Comparison of ENCODE assay signal across 12 cellular contexts in genomic region chr9:128190013-128190412, GRCh38. TPM values are rescaled to one million over a fixed set of nuclear protein-coding genes. Genes with fewer than 3 reads are reported as not detected.
DNase-seq lines count a peak whose midpoint lies in the region; ATAC-seq and TF ChIP-seq lines count a peak whose summit lies in the region.
"Had no signal": no experiment of that assay in that cellular context is flagged by ENCODE, and none has a peak within 500 bp of the region (broad histone marks: within the 10 kb centered on the region; RNA-seq: fewer than 3 reads in every experiment).

No MANE protein-coding gene starts in this region.

- H3K4me1 Mint-ChIP-seq in Calu3 (ENCODE audit: low read depth, unreplicated experiment) (no peaks in the 10 kb centered on the region), brain (peaks cover 36% of the 10 kb centered on the region), nephron progenitor cell (peaks cover 19% of the 10 kb centered on the region)

- H3K4me3 Mint-ChIP-seq in Calu3 (ENCODE audit: low read depth, unreplicated experiment): peak overlapping the region; percentile 87
- peak overlapping the region; percentile 94 to 100 (median 98) for H3K4me3 Mint-ChIP-seq in brain
- peak overlapping the region; percentile 99 for H3K4me3 Mint-ChIP-seq in nephron progenitor cell

- peaks cover 19% of the 10 kb centered on the region for H3K4me1 ChIP-seq in KMS-11 (ENCODE audit: low read depth, poor library complexity, severe bottlenecking)

- H2AFZ ChIP-seq in KMS-11 (ENCODE audit: low read depth): no peak overlapping the region

- no peak overlapping the region for H3K9ac ChIP-seq in KMS-11

- H3K27me3 Mint-ChIP-seq in Calu3 (ENCODE audit: unreplicated experiment) (no peaks in the 10 kb centered on the region), brain (peaks cover 11% of the 10 kb centered on the region), nephron progenitor cell (ENCODE audit: low read depth, poor library complexity) (no peaks in the 10 kb centered on the region)

- H4K20me1 ChIP-seq in KMS-11 (ENCODE audit: insufficient read depth): 0 out of 2 replicates have a peak, but pooled peaks cover 3% of the 10 kb centered on the region

- H3K27me3 ChIP-seq in KMS-11 (ENCODE audit: insufficient read depth, low read depth): no peaks in the 10 kb centered on the region

- in situ Hi-C loops in GM13977 (cut with MboI; ENCODE audit: low pct_unique_long_range_greater_than_20kb, low sequenced_read_pairs, unreplicated experiment): no loop called here

- H3K4me2 ChIP-seq in KMS-11: peak overlapping the region; percentile 93; the same call in 1 of the 2 replicates

- DNase-seq in Calu3 (no peak), nephron progenitor cell (no peak), GM03348 (ENCODE audit: low spot score) (no peak), D341Med (ENCODE audit: low spot score) (no peak), GM13977 (ENCODE audit: low spot score) (no peak)
- DNase-seq: effector CD8-positive, alpha-beta T cell; left lung; NCI-H774; stimulated activated CD4-positive, alpha-beta T cell treated with anti-CD3 and anti-CD28 coated beads, Interleukin-4, amount 100 ng/mL, for 1 hour had no signal

- BruUV-seq in Calu3 (replicated peaks; lab: Mats Ljungman, UMichigan): no TSS peak

- ATAC-seq in HG03025 (IDR thresholded peaks at IDR 0.05; ENCODE audit: low FRiP score, unreplicated experiment): no peak
- ATAC-seq: left lung had no signal

- H3K79me2 ChIP-seq in KMS-11 (ENCODE audit: insufficient read depth, low read depth): no peaks in the 10 kb centered on the region

- H3K27ac Mint-ChIP-seq in Calu3 (ENCODE audit: unreplicated experiment) (no peak overlapping the region), brain (peak overlapping the region; percentile 72 to 99 (median 96)), nephron progenitor cell (peak overlapping the region; percentile 68)

- H3K27ac ChIP-seq in KMS-11: no peak overlapping the region
- H3K27ac ChIP-seq: left lung had no signal

- H3K4me3 ChIP-seq in KMS-11 (IDR thresholded peaks at IDR 0.05; ENCODE audit: insufficient read depth, low read depth, low read length): no peak overlapping the region

- H3K9me3 Mint-ChIP-seq in Calu3 (ENCODE audit: low read depth, unreplicated experiment) (no peaks in the 10 kb centered on the region), brain (no peaks in the 10 kb centered on the region), nephron progenitor cell (no peaks in the 10 kb centered on the region)

- H3K36me3 Mint-ChIP-seq in Calu3 (ENCODE audit: insufficient read depth, unreplicated experiment) (peaks cover 49% of the 10 kb centered on the region), brain (peaks cover 46% of the 10 kb centered on the region), nephron progenitor cell (ENCODE audit: low read depth) (peaks cover 36% of the 10 kb centered on the region)

- H3K36me3 ChIP-seq in KMS-11 (ENCODE audit: insufficient read depth): no peaks in the 10 kb centered on the region

- CTCF ChIA-PET in Calu3 (lab: Charles Lee): interaction anchor here (1.1 kb wide), 1 partner anchor 65 kb away, joined by 4 read pairs; no protein-coding TSS in a partner anchor

- intact Hi-C loops in Calu3 (cut with micrococcal nuclease; ENCODE audit: unreplicated experiment): no loop called here

- no peak for TF ChIP-seq CTCF in Calu3 (IDR thresholded peaks at IDR 0.05; ENCODE audit: unreplicated experiment)
- no peak for TF ChIP-seq CTCF in KMS-11 (conservative IDR thresholded peaks at IDR 0.05; ENCODE audit: low read depth, low read length)
- TF ChIP-seq CTCF in brain (conservative IDR thresholded peaks at IDR 0.05): no peak
- TF ChIP-seq CTCF in nephron progenitor cell (IDR thresholded peaks at IDR 0.05): no peak
- no peak for TF ChIP-seq CTCF in GM13977 (IDR thresholded peaks at IDR 0.05; ENCODE audit: extremely low read depth, insufficient read depth, missing control alignments)

RNA-seq across cellular contexts. Expression of gene CIZ1, which starts 1.4 kb away (rescaled TPM):
- total RNA-seq in Calu3 (2022): 85.8 and 93.7 TPM in 2 replicates
- 167 TPM for polyA plus RNA-seq in brain (ENCODE audit: insufficient read depth, low read depth, low replicate concordance)

RNA-seq across cellular contexts. Expression of gene DNM1, which starts 13.2 kb away (rescaled TPM):
- total RNA-seq in Calu3 (2022): 30.8 and 40.0 TPM in 2 replicates
- polyA plus RNA-seq in brain (ENCODE audit: insufficient read depth, low read depth, low replicate concordance): 191 TPM

RNA-seq across cellular contexts. Expression of gene BBLN, which starts 29.9 kb away (rescaled TPM):
- 77.6 and 82.3 TPM in 2 replicates for total RNA-seq in Calu3 (2022)
- polyA plus RNA-seq in brain (ENCODE audit: insufficient read depth, low read depth, low replicate concordance): 404 TPM

RNA-seq across cellular contexts. Expression of gene LCN2, which starts 40.8 kb away (rescaled TPM):
- 2,733 and 4,208 TPM in 2 replicates for total RNA-seq in Calu3 (2022)
- not detected for polyA plus RNA-seq in brain (ENCODE audit: insufficient read depth, low read depth, low replicate concordance)
